Comparison of ENCODE assay signal across 34 cellular contexts in the genomic region with DNA sequence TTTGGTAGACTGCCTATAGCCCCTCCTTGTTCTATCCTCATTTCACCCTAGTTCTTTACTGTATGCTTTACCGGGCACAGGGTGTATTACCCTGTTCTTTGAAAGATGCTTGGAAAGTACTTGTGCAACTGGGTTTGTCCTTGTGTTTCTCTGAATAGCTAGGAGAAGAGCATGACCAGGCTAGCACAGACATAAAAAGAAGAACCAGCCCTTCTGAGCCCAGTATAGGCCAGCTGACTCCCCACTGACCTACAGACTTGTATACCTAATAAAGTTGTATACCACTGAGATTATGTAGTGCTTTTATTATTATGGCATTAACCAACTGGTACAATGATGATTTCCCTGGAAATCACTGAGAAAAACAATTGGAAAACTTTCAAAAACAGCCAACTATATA. TPM values are rescaled to one million over a fixed set of nuclear protein-coding genes. Genes with fewer than 3 reads are reported as not detected.
"Had no signal": no experiment of that assay in that cellular context is flagged by ENCODE, and none has a peak within 500 bp of the region (broad histone marks: within the 10 kb centered on the region; RNA-seq: fewer than 3 reads in every experiment).

No MANE protein-coding gene starts in this region.

- H3K9ac ChIP-seq: parathyroid adenoma had no signal

- H3K4me2 ChIP-seq: smooth muscle cell had no signal

- H3K9me3 ChIP-seq: ovary, psoas muscle, suprapubic skin, testis, tibial artery, upper lobe of right lung, uterus had no signal

- H3K4me3 Mint-ChIP-seq: naive thymus-derived CD8-positive, alpha-beta T cell; natural killer cell treated with Interleukin-12 subunit alpha and Interleukin-12 subunit beta and Interleukin-15 and Interleukin-18, amount 100 ng/mL, for 72 hours; nephron progenitor cell; neural crest cell; stimulated activated memory B cell treated with anti-CD40 and anti-IgM and Interleukin-4, amounts not matched to agents 10 μg/mL and 1 μg/mL and 100 μg/mL, for 72 hours; stimulated activated naive CD8-positive, alpha-beta T cell treated with anti-CD3 and anti-CD28 coated beads, Interleukin-15, amount 100 ng/mL, for 72 hours; type B pancreatic cell had no signal

- H3K27me3 ChIP-seq: ovary, spleen, suprapubic skin, testis, tibial artery, transverse colon, upper lobe of right lung, uterus had no signal

- H3K27ac Mint-ChIP-seq: naive thymus-derived CD8-positive, alpha-beta T cell; natural killer cell treated with Interleukin-12 subunit alpha and Interleukin-12 subunit beta and Interleukin-15 and Interleukin-18, amount 100 ng/mL, for 72 hours; nephron progenitor cell; progenitor cell of endocrine pancreas; stimulated activated memory B cell treated with anti-CD40 and anti-IgM and Interleukin-4, amounts not matched to agents 10 μg/mL and 1 μg/mL and 100 μg/mL, for 72 hours; stimulated activated naive CD8-positive, alpha-beta T cell treated with anti-CD3 and anti-CD28 coated beads, Interleukin-15, amount 100 ng/mL, for 72 hours; type B pancreatic cell had no signal

- H3K4me1 Mint-ChIP-seq: naive thymus-derived CD8-positive, alpha-beta T cell; nephron progenitor cell; neural crest cell; stimulated activated memory B cell treated with anti-CD40 and anti-IgM and Interleukin-4, amounts not matched to agents 10 μg/mL and 1 μg/mL and 100 μg/mL, for 72 hours; stimulated activated naive CD8-positive, alpha-beta T cell treated with anti-CD3 and anti-CD28 coated beads, Interleukin-15, amount 100 ng/mL, for 72 hours had no signal

- H3K79me2 ChIP-seq: parathyroid adenoma had no signal

- H3K4me1 ChIP-seq: parathyroid adenoma, psoas muscle, spleen, suprapubic skin, testis, tibial artery, transverse colon, upper lobe of right lung, uterus had no signal

- H3K27me3 Mint-ChIP-seq: progenitor cell of endocrine pancreas; stimulated activated memory B cell treated with anti-CD40 and anti-IgM and Interleukin-4, amounts not matched to agents 10 μg/mL and 1 μg/mL and 100 μg/mL, for 72 hours; stimulated activated naive CD8-positive, alpha-beta T cell treated with anti-CD3 and anti-CD28 coated beads, Interleukin-15, amount 100 ng/mL, for 72 hours had no signal

- H3K9me3 Mint-ChIP-seq: natural killer cell treated with Interleukin-12 subunit alpha and Interleukin-12 subunit beta and Interleukin-15 and Interleukin-18, amount 100 ng/mL, for 72 hours had no signal

- H3K4me3 ChIP-seq: ovary, psoas muscle, skin epidermis, smooth muscle cell, spleen, suprapubic skin, testis, tibial artery, transverse colon, upper lobe of right lung, uterus had no signal

- H3K36me3 ChIP-seq: ovary, spleen, suprapubic skin, tibial artery, transverse colon, upper lobe of right lung, uterus had no signal

- H3K27ac ChIP-seq: ovary, parathyroid adenoma, psoas muscle, skin epidermis, spleen, suprapubic skin, testis, tibial artery, transverse colon, upper lobe of right lung, uterus had no signal

- H2AFZ ChIP-seq: parathyroid adenoma had no signal

- ATAC-seq: naive thymus-derived CD8-positive, alpha-beta T cell; natural killer cell treated with Interleukin-12 subunit alpha and Interleukin-12 subunit beta and Interleukin-15 and Interleukin-18, amount 100 ng/mL, for 72 hours; psoas muscle; right cardiac atrium; sciatic nerve; stimulated activated memory B cell treated with anti-CD40 and anti-IgM and Interleukin-4, amounts not matched to agents 10 μg/mL and 1 μg/mL and 100 μg/mL, for 72 hours; stimulated activated naive CD8-positive, alpha-beta T cell treated with anti-CD3 and anti-CD28 coated beads, Interleukin-15, amount 100 ng/mL, for 72 hours; stimulated activated naive CD8-positive, alpha-beta T cell treated with anti-CD3 and anti-CD28 coated beads, Interleukin-15, Interleukin-2, amounts not matched to agents 100 U/mL and 50 U/mL, for 24 hours; upper lobe of right lung had no signal

- H3K36me3 Mint-ChIP-seq: stimulated activated memory B cell treated with anti-CD40 and anti-IgM and Interleukin-4, amounts not matched to agents 10 μg/mL and 1 μg/mL and 100 μg/mL, for 72 hours; type B pancreatic cell had no signal

- DNase-seq: naive thymus-derived CD8-positive, alpha-beta T cell; nephron progenitor cell; occipital lobe; ovary; posterior cingulate gyrus; psoas muscle; right cardiac atrium; spleen; stimulated activated CD4-positive, alpha-beta T cell treated with anti-CD3 and anti-CD28 coated beads, Interleukin-12 subunit alpha, Interleukin-12 subunit beta, amount 100 ng/mL, for 4 hours; stimulated activated CD4-positive, alpha-beta T cell treated with anti-CD3 and anti-CD28 coated beads, Interleukin-1b, Interleukin-23, amount 100 ng/mL, for 48 hours; stimulated activated CD4-positive, alpha-beta T cell treated with anti-CD3 and anti-CD28 coated beads, Interleukin-4, amount 100 ng/mL, for 1 hour; stimulated activated CD4-positive, alpha-beta T cell treated with anti-CD3 and anti-CD28 coated beads, Interleukin-4, amount 100 ng/mL, for 4 hours; stimulated activated CD8-positive, alpha-beta memory T cell treated with anti-CD3 and anti-CD28 coated beads, Interleukin-4, amount 100 ng/mL, for 48 hours; stimulated activated naive CD4-positive, alpha-beta T cell; stimulated activated naive CD8-positive, alpha-beta T cell treated with anti-CD3 and anti-CD28 coated beads, Interleukin-15, amount 100 ng/mL, for 72 hours; stimulated activated naive CD8-positive, alpha-beta T cell treated with anti-CD3 and anti-CD28 coated beads, Interleukin-15, Interleukin-2, amounts not matched to agents 100 U/mL and 50 U/mL, for 24 hours; substantia nigra; testis; tibial artery; transverse colon; upper lobe of right lung; uterus had no signal

RNA-seq across cellular contexts. Expression of a gene that starts 15.0 kb away (rescaled TPM):
- total RNA-seq: naive thymus-derived CD8-positive, alpha-beta T cell; natural killer cell treated with Interleukin-12 subunit alpha and Interleukin-12 subunit beta and Interleukin-15 and Interleukin-18, amount 100 ng/mL, for 72 hours; neural crest cell; progenitor cell of endocrine pancreas had no signal
- polyA plus RNA-seq: naive thymus-derived CD8-positive, alpha-beta T cell had no signal

RNA-seq across cellular contexts. Expression of a gene that starts 40.9 kb away (rescaled TPM):
- total RNA-seq: occipital lobe, osteoblast, smooth muscle cell, transverse colon, upper lobe of right lung had no signal
- polyA plus RNA-seq: naive thymus-derived CD8-positive, alpha-beta T cell; right cardiac atrium; smooth muscle cell; urinary bladder had no signal
